ENCODE assay signal across 9 cellular contexts in the genomic region with DNA sequence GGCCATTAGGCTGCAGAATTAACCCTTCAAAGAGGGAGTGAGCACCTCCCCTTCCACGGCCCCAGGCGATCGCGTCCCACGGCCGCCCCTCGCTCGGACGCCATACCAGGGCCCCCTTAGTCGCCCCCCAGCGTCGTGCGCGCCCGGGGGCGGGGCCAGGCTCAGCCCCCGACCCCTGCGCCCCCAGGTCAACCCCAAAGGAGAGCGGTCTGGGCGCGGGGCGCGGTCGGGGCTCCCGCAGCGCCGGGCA. TPM values are rescaled to one million over a fixed set of nuclear protein-coding genes. Genes with fewer than 3 reads are reported as not detected.
DNase-seq lines count a peak whose midpoint lies in the region; ATAC-seq and TF ChIP-seq lines count a peak whose summit lies in the region.
"Had no signal": no experiment of that assay in that cellular context is flagged by ENCODE, and none has a peak within 500 bp of the region (broad histone marks: within the 10 kb centered on the region; RNA-seq: fewer than 3 reads in every experiment).

No MANE protein-coding gene starts in this region.

- no peaks in the 10 kb centered on the region for H3K27me3 Mint-ChIP-seq in MCF 10A (ENCODE audit: insufficient read depth, unreplicated experiment)

- WGBS in heart left ventricle, 4 donors: 1 to 2% (median 1%) methylated on average over 13 to 27 of the region's 27 CpGs; no CpG with 5 or more reads in 1 of the 4 donors
- 0% methylated on average over 23 to 27 of the region's 27 CpGs for WGBS in mesodermal cell (ENCODE audit: insufficient coverage in 2 of 2), 2 experiments
- under 1% methylated on average over 27 of the region's 27 CpGs for WGBS in urinary bladder

- no TSS peak for BruUV-seq in MCF 10A (replicated peaks; lab: Mats Ljungman, UMichigan)

- TF ChIP-seq CTCF in heart left ventricle (IDR thresholded peaks at IDR 0.05) (no peak), MCF 10A (IDR thresholded peaks at IDR 0.05; ENCODE audit: unreplicated experiment) (no peak)

- no peak for TF ChIP-seq POLR2A in heart left ventricle (IDR thresholded peaks at IDR 0.05)

- CTCF ChIA-PET in MCF 10A (lab: Yijun Ruan, JAX): interaction anchor here (0.6 kb wide), 1 partner anchor 9 kb away, joined by 3 read pairs; no protein-coding TSS in a partner anchor

- H3K4me3 Mint-ChIP-seq in MCF 10A (ENCODE audit: unreplicated experiment): peak overlapping the region; percentile 84

- H3K36me3 ChIP-seq in heart left ventricle: no peaks in the 10 kb centered on the region
- no peaks in the 10 kb centered on the region for H3K36me3 ChIP-seq in mesodermal cell (ENCODE audit: control insufficient read depth, insufficient read depth, low read length)
- H3K36me3 ChIP-seq in urinary bladder (ENCODE audit: insufficient read depth): no peaks in the 10 kb centered on the region

- intact Hi-C loops in heart left ventricle (cut with DNase I) (loop anchor here in 4 of 10 donors (2.0 to 5.0 kb wide), 2 partner anchors 22 to 37 kb away; no protein-coding TSS in a partner anchor), Right ventricle myocardium superior (cut with DNase I) (no loop called here), MCF 10A (cut with micrococcal nuclease) (no loop called here)

- H3K36me3 Mint-ChIP-seq in MCF 10A (ENCODE audit: insufficient read depth, unreplicated experiment): peaks cover 32% of the 10 kb centered on the region

- no peaks in the 10 kb centered on the region for H3K9me3 Mint-ChIP-seq in MCF 10A (ENCODE audit: unreplicated experiment)

- POLR2A ChIA-PET in MCF 10A (lab: Yijun Ruan, JAX): interaction anchor here (0.8 to 6.9 kb wide), 16 partner anchors 9 to 239 kb away, joined by 3 to 115 read pairs (median 6); a partner anchor contains a TSS

- H3K4me1 ChIP-seq in heart left ventricle: peaks cover 7 to 82% (median 56%) of the 10 kb centered on the region in 12 donors
- H3K4me1 ChIP-seq in mesodermal cell (ENCODE audit: control insufficient read depth, insufficient read depth, low read length, poor library complexity, severe bottlenecking): peaks cover 40% of the 10 kb centered on the region
- H3K4me1 ChIP-seq in urinary bladder (ENCODE audit: insufficient read depth): no peaks in the 10 kb centered on the region

- ATAC-seq in heart left ventricle (no peak), Right ventricle myocardium superior (ENCODE audit: poor library complexity) (no peak), HG02798 (IDR thresholded peaks at IDR 0.05; ENCODE audit: poor library complexity, unreplicated experiment) (no peak)

- peaks cover 43% of the 10 kb centered on the region for H3K4me1 Mint-ChIP-seq in MCF 10A (ENCODE audit: insufficient read depth, unreplicated experiment)

- no peaks in the 10 kb centered on the region for H3K27me3 ChIP-seq in heart left ventricle

- peak overlapping the region; percentile 99 to 100 (median 100) for H3K27ac ChIP-seq in heart left ventricle
- peak overlapping the region; percentile 89 for H3K27ac ChIP-seq in mesodermal cell (ENCODE audit: low read depth, low read length, severe bottlenecking)
- peak overlapping the region; percentile 100 for H3K27ac ChIP-seq in urinary bladder (ENCODE audit: low read depth)

- H3K9me3 ChIP-seq in heart left ventricle: no peaks in the 10 kb centered on the region
- H3K9me3 ChIP-seq in mesodermal cell (ENCODE audit: control insufficient read depth, low read length): no peaks in the 10 kb centered on the region

- DNase-seq in heart left ventricle (no peak), Right ventricle myocardium superior (no peak), MCF 10A (ENCODE audit: unreplicated experiment) (no peak), NCI-H82 (lab: John Stamatoyannopoulos, UW) (no peak), AG20443 (ENCODE audit: low spot score) (no peak)

- H3K4me3 ChIP-seq in heart left ventricle (peak overlapping the region; percentile 77 to 100 (median 96)), mesodermal cell (ENCODE audit: extremely low read depth, insufficient read depth, low read length, poor library complexity, severe bottlenecking) (peak overlapping the region; percentile 72), urinary bladder (ENCODE audit: low read depth, low read length) (peak overlapping the region; percentile 97)

- peak overlapping the region; percentile 20 for H3K27ac Mint-ChIP-seq in MCF 10A (ENCODE audit: low read depth, unreplicated experiment)

RNA-seq across cellular contexts. Expression of a gene that starts 0.4 kb away (rescaled TPM):
- 10 to 100 TPM; 51.8 to 77.2 (median 59.5) TPM for total RNA-seq in heart left ventricle
- 10 to 100 TPM; 29.3 to 35.3 TPM for polyA plus RNA-seq in heart left ventricle
- 60.3 TPM for total RNA-seq in Right ventricle myocardium superior
- total RNA-seq in MCF 10A (2022): 26.3 and 29.1 TPM in 2 replicates
- polyA plus RNA-seq in mesodermal cell (2013, experiment 1 of 2): 19.3 TPM
- 17.7 TPM for polyA plus RNA-seq in mesodermal cell (2013, experiment 2 of 2)
- total RNA-seq in urinary bladder: 21.1 TPM
- 76.2 TPM for polyA plus RNA-seq in urinary bladder

RNA-seq across cellular contexts. Expression of a gene that starts 2.2 kb away (rescaled TPM):
- total RNA-seq in heart left ventricle (not detected), Right ventricle myocardium superior (not detected), MCF 10A (2022) (not detected in 2 replicates), urinary bladder (not detected)
- polyA plus RNA-seq in heart left ventricle (under 1 TPM in 1 of 2 donors, not detected in 1; 0.08 TPM), urinary bladder (not detected)
- not detected for polyA plus RNA-seq in mesodermal cell (2013, experiment 1 of 2)
- not detected for polyA plus RNA-seq in mesodermal cell (2013, experiment 2 of 2)
- total RNA-seq: lung microvascular endothelial cell had no signal

RNA-seq across cellular contexts. Expression of a gene that starts 5.1 kb away (rescaled TPM):
- total RNA-seq in heart left ventricle (10 to 100 TPM; 31.4 to 77.6 (median 50.7) TPM), Right ventricle myocardium superior (32.9 TPM), MCF 10A (2022) (89.6 and 107 TPM in 2 replicates), urinary bladder (52.3 TPM)
- polyA plus RNA-seq in heart left ventricle (10 to 100 TPM; 17.3 to 18.5 TPM), urinary bladder (32.2 TPM)
- 83.9 TPM for polyA plus RNA-seq in mesodermal cell (2013, experiment 1 of 2)
- polyA plus RNA-seq in mesodermal cell (2013, experiment 2 of 2): 70.0 TPM

RNA-seq across cellular contexts. Expression of a gene that starts 34.2 kb away (rescaled TPM):
- total RNA-seq in heart left ventricle (10 to 100 TPM in 7 of 9 donors, 1 to 10 TPM in 2; 8.2 to 14.2 (median 11.0) TPM), Right ventricle myocardium superior (9.8 TPM), MCF 10A (2022) (3.3 and 7.8 TPM in 2 replicates), urinary bladder (10.7 TPM)
- polyA plus RNA-seq in heart left ventricle (10 to 100 TPM; 11.2 to 27.3 TPM), urinary bladder (15.4 TPM)
- polyA plus RNA-seq in mesodermal cell (2013, experiment 1 of 2): 10.3 TPM
- polyA plus RNA-seq in mesodermal cell (2013, experiment 2 of 2): 9.7 TPM

RNA-seq across cellular contexts. Expression of a gene that starts 39.8 kb away (rescaled TPM):
- total RNA-seq in heart left ventricle (1 to 10 TPM; 2.8 to 9.6 (median 7.8) TPM), Right ventricle myocardium superior (9.8 TPM), MCF 10A (2022) (0.84 and 2.1 TPM in 2 replicates), urinary bladder (2.1 TPM)
- polyA plus RNA-seq in heart left ventricle (1 to 10 TPM; 1.6 to 9.6 TPM), urinary bladder (0.95 TPM)
- polyA plus RNA-seq in mesodermal cell (2013, experiment 1 of 2): 10.0 TPM
- 6.1 TPM for polyA plus RNA-seq in mesodermal cell (2013, experiment 2 of 2)
